In genomic region chr7:102396710-102397019, GRCh38 we compare ENCODE assay signal across 8 cellular contexts. TPM values are rescaled to one million over a fixed set of nuclear protein-coding genes. Genes with fewer than 3 reads are reported as not detected.
A peak's percentile ranks its signal among the peaks of the same experiment; 100 is the strongest.
DNase-seq lines count a peak whose midpoint lies in the region; ATAC-seq and TF ChIP-seq lines count a peak whose summit lies in the region.

No MANE protein-coding gene starts in this region.

- no peaks in the 10 kb centered on the region for H3K27me3 ChIP-seq in CD8-positive, alpha-beta T cell (ENCODE audit: insufficient read depth, low read length)
- H3K27me3 ChIP-seq in endodermal cell (ENCODE audit: control insufficient read depth, insufficient read depth, low read length, poor library complexity, severe bottlenecking) = no peaks in the 10 kb centered on the region

- H3K4me1 Mint-ChIP-seq in CD8-positive, alpha-beta T cell (ENCODE audit: low read depth) = peaks cover 26% of the 10 kb centered on the region
- peaks cover 7% of the 10 kb centered on the region for H3K4me1 Mint-ChIP-seq in endodermal cell
- H3K4me1 Mint-ChIP-seq in neural crest cell = peaks cover 24% of the 10 kb centered on the region

- H3K4me1 ChIP-seq in CD8-positive, alpha-beta T cell (ENCODE audit: insufficient read depth, low read length) = peaks cover 13% of the 10 kb centered on the region
- no peaks in the 10 kb centered on the region for H3K4me1 ChIP-seq in endodermal cell (ENCODE audit: control insufficient read depth, insufficient read depth, low read length)

- H3K27me3 Mint-ChIP-seq in CD8-positive, alpha-beta T cell (ENCODE audit: low read depth) = no peaks in the 10 kb centered on the region
- no peaks in the 10 kb centered on the region for H3K27me3 Mint-ChIP-seq in endodermal cell (ENCODE audit: insufficient read depth)
- no peaks in the 10 kb centered on the region for H3K27me3 Mint-ChIP-seq in neural crest cell (ENCODE audit: low read depth)

- no peak for DNase-seq in CD8-positive, alpha-beta T cell
- DNase-seq in NOMO-1 treated with DMSO at 0.1 percent for 48 hours (lab: John Stamatoyannopoulos, UW; ENCODE audit: unreplicated experiment) = peak; percentile 42
- DNase-seq in endodermal cell = no peak
- DNase-seq in neural crest cell (ENCODE audit: low read depth, low spot score) = no peak
- no peak for DNase-seq in GM19240 (ENCODE audit: insufficient read length, low spot score)

- POLR2A ChIA-PET in CD8-positive, alpha-beta T cell (lab: Charles Lee) = interaction anchor here (1.1 to 2.7 kb wide), 11 partner anchors 8 to 109 kb away, joined by 3 to 18 read pairs (median 5); partner anchors contain the start of genes ALKBH4, LRWD1 and SH2B2

- CTCF ChIA-PET in CD8-positive, alpha-beta T cell (lab: Charles Lee) = interaction anchor here (0.6 to 3.9 kb wide), 7 partner anchors 10 to 80 kb away, joined by 3 to 22 read pairs (median 4); no protein-coding TSS in a partner anchor

- no peaks in the 10 kb centered on the region for H3K9me3 ChIP-seq in CD8-positive, alpha-beta T cell (ENCODE audit: low read length)
- no peaks in the 10 kb centered on the region for H3K9me3 ChIP-seq in endodermal cell (ENCODE audit: control insufficient read depth, low read length)

- H3K27ac ChIP-seq in CD8-positive, alpha-beta T cell (ENCODE audit: low read depth, low read length) = peak overlapping the region; percentile 82
- H3K27ac ChIP-seq in endodermal cell (ENCODE audit: low read depth, low read length) = peak overlapping the region; percentile 74

- H3K4me3 ChIP-seq in CD8-positive, alpha-beta T cell (ENCODE audit: low read depth, low read length) = peak overlapping the region; percentile 84
- H3K4me3 ChIP-seq in endodermal cell (ENCODE audit: low read length) = peak overlapping the region; percentile 94

- H3K4me3 Mint-ChIP-seq in CD8-positive, alpha-beta T cell = peak overlapping the region; percentile 96
- peak overlapping the region; percentile 97 for H3K4me3 Mint-ChIP-seq in endodermal cell
- peak overlapping the region; percentile 91 for H3K4me3 Mint-ChIP-seq in neural crest cell

- peak overlapping the region; percentile 97 for H3K27ac Mint-ChIP-seq in CD8-positive, alpha-beta T cell
- H3K27ac Mint-ChIP-seq in endodermal cell (peak overlapping the region; percentile 98), neural crest cell (ENCODE audit: unreplicated experiment) (peak overlapping the region; percentile 87)

- H3K9me3 Mint-ChIP-seq in CD8-positive, alpha-beta T cell = no peaks in the 10 kb centered on the region
- H3K9me3 Mint-ChIP-seq in endodermal cell = no peaks in the 10 kb centered on the region
- no peaks in the 10 kb centered on the region for H3K9me3 Mint-ChIP-seq in neural crest cell

- ATAC-seq in CD8-positive, alpha-beta T cell = no peak
- ATAC-seq in GM21737 (IDR thresholded peaks at IDR 0.05; ENCODE audit: unreplicated experiment) (no peak), HG02852 (IDR thresholded peaks at IDR 0.05; ENCODE audit: unreplicated experiment) (no peak), GM18861 (IDR thresholded peaks at IDR 0.05; ENCODE audit: unreplicated experiment) (no peak)

- no peak for TF ChIP-seq CTCF in CD8-positive, alpha-beta T cell (IDR thresholded peaks at IDR 0.05)
- TF ChIP-seq CTCF in endodermal cell (conservative IDR thresholded peaks at IDR 0.05) (no peak), neural crest cell (conservative IDR thresholded peaks at IDR 0.05) (no peak)

- 0% methylated on average over 4 to 12 of the region's 12 CpGs for WGBS in endodermal cell (ENCODE audit: insufficient coverage in 1 of 2, insufficient read length in 1 of 2), 2 experiments

- peaks cover 21% of the 10 kb centered on the region for H3K36me3 ChIP-seq in CD8-positive, alpha-beta T cell (ENCODE audit: insufficient read depth, low read length)
- H3K36me3 ChIP-seq in endodermal cell (ENCODE audit: control insufficient read depth, insufficient read depth, low read length) = peaks cover 52% of the 10 kb centered on the region

- intact Hi-C loops in CD8-positive, alpha-beta T cell (cut with DNase I, micrococcal nuclease) = loop anchor here (1.0 to 10.0 kb wide), 5 partner anchors 34 to 852 kb away; partner anchors contain the start of genes ALKBH4 (in 2 of the 2), LRWD1 (in 2 of the 2) and ORAI2 (in 2 of the 2)

- peaks cover 37% of the 10 kb centered on the region for H3K36me3 Mint-ChIP-seq in CD8-positive, alpha-beta T cell
- peaks cover 43% of the 10 kb centered on the region for H3K36me3 Mint-ChIP-seq in endodermal cell (ENCODE audit: low read depth)
- peaks cover 15% of the 10 kb centered on the region for H3K36me3 Mint-ChIP-seq in neural crest cell (ENCODE audit: low read depth)

- H3K9ac ChIP-seq in endodermal cell (ENCODE audit: extremely low read depth, low read length, poor library complexity, severe bottlenecking) = peak overlapping the region; percentile 97

RNA-seq across cellular contexts. Expression of gene PRKRIP1, which starts 0.5 kb away (rescaled TPM):
- total RNA-seq in CD8-positive, alpha-beta T cell = 10 to 100 TPM; 51.1 to 57.2 TPM
- total RNA-seq in endodermal cell = 10 to 100 TPM; 30.3 to 35.0 TPM
- 34.9 TPM for polyA plus RNA-seq in endodermal cell (2013, experiment 1 of 2)
- 29.8 TPM for polyA plus RNA-seq in endodermal cell (2013, experiment 2 of 2)
- 38.3 and 41.9 TPM in 2 replicates for total RNA-seq in neural crest cell

RNA-seq across cellular contexts. Expression of gene ORAI2, which starts 36.7 kb away (rescaled TPM):
- 10 to 100 TPM; 20.4 to 25.5 TPM for total RNA-seq in CD8-positive, alpha-beta T cell
- 10 to 100 TPM; 24.3 to 26.1 TPM for total RNA-seq in endodermal cell
- polyA plus RNA-seq in endodermal cell (2013, experiment 1 of 2) = 27.6 TPM
- 28.1 TPM for polyA plus RNA-seq in endodermal cell (2013, experiment 2 of 2)
- 48.5 and 51.3 TPM in 2 replicates for total RNA-seq in neural crest cell

RNA-seq across cellular contexts. Expression of gene SPDYE6, which starts 40.4 kb away (rescaled TPM):
- not detected for total RNA-seq in CD8-positive, alpha-beta T cell
- total RNA-seq in endodermal cell (not detected), neural crest cell (not detected in 2 replicates)
- not detected for polyA plus RNA-seq in endodermal cell (2013, experiment 1 of 2)
- not detected for polyA plus RNA-seq in endodermal cell (2013, experiment 2 of 2)
